In genomic region chr14:103139371-103140016, GRCh38 we compare ENCODE assay signal across 11 cellular contexts. TPM values are rescaled to one million over a fixed set of nuclear protein-coding genes. Genes with fewer than 3 reads are reported as not detected.
DNase-seq lines count a peak whose midpoint lies in the region; ATAC-seq and TF ChIP-seq lines count a peak whose summit lies in the region.
"Had no signal": no experiment of that assay in that cellular context is flagged by ENCODE, and none has a peak within 500 bp of the region (broad histone marks: within the 10 kb centered on the region; RNA-seq: fewer than 3 reads in every experiment).

No MANE protein-coding gene starts in this region.

- peak overlapping the region; percentile 78 for H3K4me3 Mint-ChIP-seq in nephron progenitor cell
- H3K4me3 Mint-ChIP-seq in activated CD8-positive, alpha-beta T cell treated with anti-CD3 and anti-CD28 coated beads, Interleukin-2, amount 10 ng/mL, durations not matched to agents 7 days and 5 days = no peak overlapping the region
- H3K4me3 Mint-ChIP-seq: activated T-helper 17 cell treated with anti-CD3 and anti-CD28 coated beads, Interleukin-2, amount 50 U/mL, for 72 hours had no signal

- H3K27me3 ChIP-seq in ectodermal cell (ENCODE audit: control insufficient read depth, insufficient read depth, low read length, poor library complexity, severe bottlenecking) = peaks cover 27% of the 10 kb centered on the region

- H3K27ac ChIP-seq in ectodermal cell (ENCODE audit: insufficient read depth, low read depth, low read length, poor library complexity, severe bottlenecking) = no peak overlapping the region

- peak overlapping the region; percentile 18 for H3K4me3 ChIP-seq in ectodermal cell (ENCODE audit: insufficient read depth, low read depth, low read length)

- H3K36me3 Mint-ChIP-seq in nephron progenitor cell (ENCODE audit: low read depth) = peaks cover 14% of the 10 kb centered on the region
- H3K36me3 Mint-ChIP-seq in activated CD8-positive, alpha-beta T cell treated with anti-CD3 and anti-CD28 coated beads, Interleukin-2, amount 10 ng/mL, durations not matched to agents 7 days and 5 days (ENCODE audit: low read depth) = no peaks in the 10 kb centered on the region

- TF ChIP-seq CTCF in nephron progenitor cell (IDR thresholded peaks at IDR 0.05) = no peak

- CTCF ChIA-PET in activated CD8-positive, alpha-beta T cell treated with anti-CD3 and anti-CD28 coated beads, Interleukin-2, amount 10 ng/mL, durations not matched to agents 7 days and 5 days (lab: Charles Lee) = interaction anchor here (1.4 kb wide), 1 partner anchor 34 kb away, joined by 3 read pairs; no protein-coding TSS in a partner anchor

- H3K27me3 Mint-ChIP-seq in nephron progenitor cell (ENCODE audit: low read depth, poor library complexity) = peaks cover 27% of the 10 kb centered on the region
- peaks cover 16% of the 10 kb centered on the region for H3K27me3 Mint-ChIP-seq in activated CD8-positive, alpha-beta T cell treated with anti-CD3 and anti-CD28 coated beads, Interleukin-2, amount 10 ng/mL, durations not matched to agents 7 days and 5 days (ENCODE audit: low read depth)

- DNase-seq in nephron progenitor cell (no peak), midbrain (lab: John Stamatoyannopoulos, UW) (no peak)
- no peak for DNase-seq in activated CD8-positive, alpha-beta T cell treated with anti-CD3 and anti-CD28 coated beads, Interleukin-2, amount 10 ng/mL, durations not matched to agents 7 days and 5 days
- no peak for DNase-seq in central memory CD4-positive, alpha-beta T cell
- DNase-seq: activated CD4-positive, alpha-beta T cell treated with anti-CD3 and anti-CD28 coated beads, Interleukin-2, amount 50 U/mL, for 48 hours; amniotic stem cell; dermis blood vessel endothelial cell; Right ventricle myocardium superior had no signal

- no peaks in the 10 kb centered on the region for H3K9me3 Mint-ChIP-seq in nephron progenitor cell
- no peaks in the 10 kb centered on the region for H3K9me3 Mint-ChIP-seq in activated CD8-positive, alpha-beta T cell treated with anti-CD3 and anti-CD28 coated beads, Interleukin-2, amount 10 ng/mL, durations not matched to agents 7 days and 5 days (ENCODE audit: insufficient read depth)
- H3K9me3 Mint-ChIP-seq: activated T-helper 17 cell treated with anti-CD3 and anti-CD28 coated beads, Interleukin-2, amount 50 U/mL, for 72 hours had no signal

- peak overlapping the region; percentile 54 for H3K9ac ChIP-seq in ES-I3 (ENCODE audit: low read depth, low read length)

- no peak overlapping the region for H3K27ac Mint-ChIP-seq in nephron progenitor cell
- no peak overlapping the region for H3K27ac Mint-ChIP-seq in activated CD8-positive, alpha-beta T cell treated with anti-CD3 and anti-CD28 coated beads, Interleukin-2, amount 10 ng/mL, durations not matched to agents 7 days and 5 days
- H3K27ac Mint-ChIP-seq: activated T-helper 17 cell treated with anti-CD3 and anti-CD28 coated beads, Interleukin-2, amount 50 U/mL, for 72 hours had no signal

- H3K4me1 Mint-ChIP-seq in nephron progenitor cell = peaks cover 77% of the 10 kb centered on the region
- H3K4me1 Mint-ChIP-seq in activated CD8-positive, alpha-beta T cell treated with anti-CD3 and anti-CD28 coated beads, Interleukin-2, amount 10 ng/mL, durations not matched to agents 7 days and 5 days (ENCODE audit: low read depth) = peaks cover 5% of the 10 kb centered on the region
- H3K4me1 Mint-ChIP-seq: activated T-helper 17 cell treated with anti-CD3 and anti-CD28 coated beads, Interleukin-2, amount 50 U/mL, for 72 hours had no signal

- 38 to 40% methylated on average over 16 of the region's 16 CpGs for WGBS in ectodermal cell, 2 experiments

- POLR2A ChIA-PET in activated CD8-positive, alpha-beta T cell treated with anti-CD3 and anti-CD28 coated beads, Interleukin-2, amount 10 ng/mL, durations not matched to agents 7 days and 5 days (lab: Charles Lee) = no interaction called here

- H3K9me3 ChIP-seq in ES-I3 (ENCODE audit: control insufficient read depth, insufficient read depth, low read length) (no peaks in the 10 kb centered on the region), ectodermal cell (ENCODE audit: control insufficient read depth, low read length) (no peaks in the 10 kb centered on the region)

- no peak for ATAC-seq in activated CD8-positive, alpha-beta T cell treated with anti-CD3 and anti-CD28 coated beads, Interleukin-2, amount 10 ng/mL, durations not matched to agents 7 days and 5 days
- ATAC-seq: activated T-helper 17 cell treated with anti-CD3 and anti-CD28 coated beads, Interleukin-2, amount 50 U/mL, for 72 hours had no signal

- H3K36me3 ChIP-seq in ES-I3 (ENCODE audit: insufficient read depth, low read length) (no peaks in the 10 kb centered on the region), ectodermal cell (ENCODE audit: control insufficient read depth, insufficient read depth, low read length) (no peaks in the 10 kb centered on the region)

- H3K4me1 ChIP-seq in ES-I3 (ENCODE audit: insufficient read depth, low read length) (peaks cover 4% of the 10 kb centered on the region; the same call in 1 of the 2 replicates), ectodermal cell (ENCODE audit: control insufficient read depth, insufficient read depth, low read length) (peaks cover 4% of the 10 kb centered on the region)

RNA-seq across cellular contexts. Expression of gene TNFAIP2, which starts 16.2 kb away (rescaled TPM):
- 22.5 TPM for polyA plus RNA-seq in ectodermal cell (2013, experiment 1 of 4)
- polyA plus RNA-seq in ectodermal cell (2013, experiment 2 of 4) = 22.1 TPM
- polyA plus RNA-seq in ectodermal cell (2013, experiment 3 of 4) = 21.7 TPM
- polyA plus RNA-seq in ectodermal cell (2013, experiment 4 of 4) = 20.7 TPM
- total RNA-seq in activated CD8-positive, alpha-beta T cell treated with anti-CD3 and anti-CD28 coated beads, Interleukin-2, amount 10 ng/mL, durations not matched to agents 7 days and 5 days = under 1 TPM; 0.23 to 0.71 TPM

RNA-seq across cellular contexts. Expression of gene EXOC3L4, which starts 45.0 kb away (rescaled TPM):
- not detected for polyA plus RNA-seq in ectodermal cell (2013, experiment 1 of 4)
- not detected for polyA plus RNA-seq in ectodermal cell (2013, experiment 2 of 4)
- polyA plus RNA-seq in ectodermal cell (2013, experiment 3 of 4) = not detected
- not detected for polyA plus RNA-seq in ectodermal cell (2013, experiment 4 of 4)
- total RNA-seq in activated CD8-positive, alpha-beta T cell treated with anti-CD3 and anti-CD28 coated beads, Interleukin-2, amount 10 ng/mL, durations not matched to agents 7 days and 5 days = not detected
- total RNA-seq: activated T-helper 17 cell treated with anti-CD3 and anti-CD28 coated beads, Interleukin-2, amount 50 U/mL, for 72 hours; dermis blood vessel endothelial cell had no signal

RNA-seq across cellular contexts. Expression of gene LBHD2, which starts 55.5 kb away (rescaled TPM):
- polyA plus RNA-seq in ectodermal cell (2013, experiment 1 of 4) = not detected
- not detected for polyA plus RNA-seq in ectodermal cell (2013, experiment 2 of 4)
- polyA plus RNA-seq in ectodermal cell (2013, experiment 3 of 4) = not detected
- not detected for polyA plus RNA-seq in ectodermal cell (2013, experiment 4 of 4)
- total RNA-seq in activated CD8-positive, alpha-beta T cell treated with anti-CD3 and anti-CD28 coated beads, Interleukin-2, amount 10 ng/mL, durations not matched to agents 7 days and 5 days = not detected
- total RNA-seq: activated T-helper 17 cell treated with anti-CD3 and anti-CD28 coated beads, Interleukin-2, amount 50 U/mL, for 72 hours; dermis blood vessel endothelial cell; Right ventricle myocardium superior had no signal
